1 cellular context compared by ENCODE assay signal in the genomic region with DNA sequence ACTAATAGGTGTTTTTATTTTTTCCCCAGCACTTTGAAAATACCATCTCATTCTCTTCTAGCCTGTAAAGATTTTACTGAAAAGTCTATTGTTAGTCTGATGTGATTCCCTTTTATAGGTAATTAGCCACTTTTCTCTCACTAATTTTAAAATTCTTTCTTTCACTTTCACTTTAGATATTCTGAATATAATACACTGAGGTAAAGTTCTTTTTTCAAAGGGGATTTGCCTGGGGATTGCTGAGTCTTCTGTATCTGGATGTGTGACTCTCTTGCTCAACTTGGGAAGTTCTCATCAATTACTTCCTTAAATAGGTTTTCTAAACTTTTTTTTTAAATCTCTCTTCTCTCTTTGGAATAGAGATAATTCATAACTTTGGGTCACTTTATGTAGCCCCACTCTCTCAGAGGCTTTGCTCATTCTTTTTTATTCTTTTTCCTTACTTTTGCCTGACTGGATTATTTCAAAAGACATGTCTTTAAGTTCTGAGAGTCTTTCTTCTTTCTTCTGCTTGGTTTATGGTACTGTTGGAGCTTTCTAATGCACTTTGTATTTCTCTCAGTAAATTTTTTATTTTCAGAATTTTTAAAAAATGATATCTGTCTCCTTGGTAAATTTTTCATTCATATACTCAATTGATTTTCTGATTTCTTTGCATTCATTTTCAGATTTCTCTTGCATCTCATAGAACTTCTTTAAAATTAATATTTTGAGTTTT.
TF ChIP-seq lines count a peak whose summit lies in the region.

No MANE protein-coding gene starts in this region.

TF ChIP-seq in WTC11, 78 proteins besides CTCF, POLR2A, EP300 and RAD21 (continued from another document):
- no peak for TF ChIP-seq AFF4 (CRISPR knock-in tag; IDR thresholded peaks at IDR 0.05; ENCODE audit: borderline replicate concordance)
